Comparison of ENCODE assay signal across 16 cellular contexts in the genomic region with DNA sequence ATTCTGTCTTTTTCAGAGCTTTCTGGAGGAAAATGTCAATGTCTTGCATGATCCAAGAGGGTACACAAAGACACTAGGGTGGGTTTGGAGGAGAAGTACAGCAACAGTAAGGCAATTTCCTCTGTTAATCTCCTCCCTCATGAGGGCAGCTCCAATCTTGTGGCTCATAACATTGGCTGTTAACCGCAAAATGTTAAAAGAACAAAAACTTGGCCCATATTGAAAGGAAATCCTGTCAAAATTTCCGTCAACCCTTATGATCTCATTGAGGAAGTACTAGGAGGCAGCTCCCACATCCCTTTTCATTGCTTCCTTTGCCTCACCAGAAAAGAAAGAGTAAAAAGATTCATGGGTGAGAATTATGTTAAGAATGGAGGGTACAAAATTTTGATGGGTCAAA. TPM values are rescaled to one million over a fixed set of nuclear protein-coding genes. Genes with fewer than 3 reads are reported as not detected.
DNase-seq lines count a peak whose midpoint lies in the region; ATAC-seq and TF ChIP-seq lines count a peak whose summit lies in the region.
"Had no signal": no experiment of that assay in that cellular context is flagged by ENCODE, and none has a peak within 500 bp of the region (broad histone marks: within the 10 kb centered on the region; RNA-seq: fewer than 3 reads in every experiment).

No MANE protein-coding gene starts in this region.

- no peak for TF ChIP-seq CTCF in fibroblast of mammary gland (conservative IDR thresholded peaks at IDR 0.05; ENCODE audit: control insufficient read depth, insufficient read depth, low read depth, low read length)
- TF ChIP-seq CTCF in omental fat pad (IDR thresholded peaks at IDR 0.05) = no peak

- H3K4me3 ChIP-seq in fibroblast of mammary gland (ENCODE audit: control insufficient read depth, low read depth, low read length) = no peak overlapping the region
- H3K4me3 ChIP-seq: breast epithelium, lung had no signal

- intact Hi-C loops in sciatic nerve (cut with DNase I) (no loop called here), head of caudate nucleus (cut with DNase I) (no loop called here)

- peak; percentile 71 for DNase-seq in KBM-7
- peak; percentile 76 for DNase-seq in SKM-1 treated with dmso at 0.1 percent for 144 hours (lab: John Stamatoyannopoulos, UW; ENCODE audit: unreplicated experiment)
- DNase-seq in fibroblast of mammary gland (ENCODE audit: low read depth) = peak; percentile 63
- no peak for DNase-seq in sciatic nerve (ENCODE audit: low spot score)
- no peak for DNase-seq in head of caudate nucleus
- no peak for DNase-seq in NCI-H345 treated with DMSO at 0.1 percent for 48 hours (lab: John Stamatoyannopoulos, UW; ENCODE audit: unreplicated experiment)
- no peak for DNase-seq in omental fat pad (ENCODE audit: low spot score)
- DNase-seq in occipital lobe (lab: John Stamatoyannopoulos, UW) = no peak
- DNase-seq: CD4-positive, CD25-positive, alpha-beta regulatory T cell; NCI-H1092; NCI-H526; nucleus accumbens; stimulated activated naive CD8-positive, alpha-beta T cell treated with anti-CD3 and anti-CD28 coated beads, Interleukin-15, Interleukin-2, amounts not matched to agents 100 U/mL and 50 U/mL, for 24 hours had no signal

- ATAC-seq in sciatic nerve (peak; percentile 67), omental fat pad (ENCODE audit: low FRiP score) (no peak)
- ATAC-seq: activated CD4-positive, CD25-positive, alpha-beta regulatory T cell treated with anti-CD3 and anti-CD28 coated beads, Interleukin-2, amount 50 U/mL, for 24 hours; stimulated activated naive CD8-positive, alpha-beta T cell treated with anti-CD3 and anti-CD28 coated beads, Interleukin-15, Interleukin-2, amounts not matched to agents 100 U/mL and 50 U/mL, for 24 hours had no signal

- in situ Hi-C loops in KBM-7 (cut with MboI; ENCODE audit: low pct_unique_long_range_greater_than_20kb, low sequenced_read_pairs) = no loop called here

RNA-seq across cellular contexts. Expression of gene OXGR1, which starts 11.6 kb away (rescaled TPM):
- total RNA-seq in sciatic nerve = 0.27 TPM
- 1 to 10 TPM in 2 of 4 donors, under 1 TPM in 2; 0.37 to 5.4 (median 1.1) TPM for total RNA-seq in omental fat pad
- total RNA-seq in occipital lobe = not detected
- total RNA-seq: CD4-positive, CD25-positive, alpha-beta regulatory T cell had no signal

Comparison
In these comparisons a context has a peak if more than half of its experiments do, and no peak if none do; other contexts are left out.
1. DNase-seq: peak in KBM-7 (single experiment), SKM-1 treated with dmso at 0.1 percent for 144 hours (single experiment) and fibroblast of mammary gland (single experiment); none in sciatic nerve (single experiment), head of caudate nucleus (0 of 42), NCI-H345 treated with DMSO at 0.1 percent for 48 hours (single experiment), omental fat pad (single experiment) and occipital lobe (single experiment).